12 cellular contexts compared by ENCODE assay signal in the genomic region with DNA sequence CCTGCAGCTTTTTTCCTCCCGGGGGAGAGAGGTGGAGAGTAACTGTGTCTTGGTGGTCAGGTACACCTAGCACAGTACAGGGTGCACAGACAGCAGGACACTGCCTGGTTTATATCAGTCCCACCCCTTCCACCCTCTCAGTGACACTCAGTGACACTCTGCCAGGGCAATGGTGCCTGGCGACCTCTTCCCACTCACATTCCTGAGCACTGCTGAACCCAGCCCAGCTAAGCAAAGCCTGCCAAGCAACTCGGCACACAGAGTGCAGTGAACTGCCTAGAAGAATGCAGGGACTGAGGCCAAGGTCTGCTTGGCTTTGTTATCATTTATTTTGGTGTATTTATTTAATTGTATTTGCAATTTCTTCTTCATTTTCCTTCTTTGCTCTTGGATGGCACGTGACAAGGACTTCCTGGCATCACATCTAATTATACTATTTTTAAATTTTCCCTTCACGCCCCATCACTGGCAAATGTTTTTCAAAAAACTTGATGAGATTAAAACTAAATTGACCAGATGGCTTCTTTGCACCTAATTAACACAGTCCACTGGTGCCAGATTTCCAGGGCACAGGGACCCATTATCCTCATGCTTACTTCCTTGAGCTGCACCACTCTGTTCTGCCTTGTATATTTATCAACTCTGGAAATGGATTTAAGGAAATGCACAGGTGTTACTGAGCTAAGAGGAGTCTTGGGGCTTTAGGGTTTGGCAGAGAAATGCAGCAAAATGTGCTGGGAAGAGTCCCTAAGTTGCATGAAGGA.
DNase-seq lines count a peak whose midpoint lies in the region; ATAC-seq, FAIRE-seq and TF ChIP-seq lines count a peak whose summit lies in the region.
"Had no signal": no experiment of that assay in that cellular context is flagged by ENCODE, and none has a peak within 500 bp of the region (broad histone marks: within the 10 kb centered on the region; RNA-seq: fewer than 3 reads in every experiment).

No MANE protein-coding gene starts in this region.

- TF ChIP-seq CTCF in GM23338 (conservative IDR thresholded peaks at IDR 0.05; ENCODE audit: low read depth in 2 of 2) (no peak), cardiac fibroblast (IDR thresholded peaks at IDR 0.05; ENCODE audit: low read depth, low read length) (no peak)

- peaks cover 2% of the 10 kb centered on the region for H3K27me3 Mint-ChIP-seq in GM23338 (ENCODE audit: insufficient read depth, low read depth, poor library complexity)

- DNase-seq in GM23338 (ENCODE audit: low spot score) (peak; percentile 14), cardiac fibroblast (ENCODE audit: low read depth in 2 of 2) (peak; percentile 46 to 91), sciatic nerve (ENCODE audit: low spot score) (peak; percentile 68), globus pallidus (ENCODE audit: low spot score) (no peak), H54 (ENCODE audit: insufficient read length, low spot score) (no peak), HuH-7 (ENCODE audit: low spot score) (no peak)
- DNase-seq: activated naive CD4-positive, alpha-beta T cell treated with Interleukin-2 at 50 U/mL for 16 hours; DMS153; NCI-H2029 treated with DMSO at 0.1 percent for 48 hours had no signal

- ATAC-seq in GM23338 (peak; percentile 76), sciatic nerve (peak; percentile 93), GM18519 (IDR thresholded peaks at IDR 0.05; ENCODE audit: low FRiP score, unreplicated experiment) (no peak)

- peaks cover 10% of the 10 kb centered on the region for H3K4me1 ChIP-seq in GM23338 (ENCODE audit: insufficient read depth)

- no peak overlapping the region for H3K4me3 ChIP-seq in GM23338
- H3K4me3 ChIP-seq in cardiac fibroblast (replicated peaks in 1 of 2; ENCODE audit: low read depth in 2 of 2, low read length in 2 of 2) = no peak overlapping the region

- H3K4me1 Mint-ChIP-seq in GM23338 = peaks cover 13% of the 10 kb centered on the region

- H3K27me3 ChIP-seq in GM23338 (ENCODE audit: insufficient read depth) = no peaks in the 10 kb centered on the region

- H3K4me2 ChIP-seq in GM23338 = peak overlapping the region; percentile 59; the same call in 1 of the 2 replicates

- no peaks in the 10 kb centered on the region for H3K9me2 ChIP-seq in GM23338 (ENCODE audit: insufficient read depth)

- H4K20me1 ChIP-seq in GM23338 (replicated peaks; ENCODE audit: insufficient read depth) = no peaks in the 10 kb centered on the region

- TF ChIP-seq POLR2A in H54 (IDR thresholded peaks at IDR 0.05; ENCODE audit: low read depth, low read length) = no peak

- no peaks in the 10 kb centered on the region for H3F3A ChIP-seq in GM23338 (replicated peaks; ENCODE audit: low read depth)

- peaks cover 2% of the 10 kb centered on the region; the same call in 1 of the 3 replicates for H3K36me3 Mint-ChIP-seq in GM23338 (ENCODE audit: low read depth)

- no peaks in the 10 kb centered on the region; the same call in 1 of the 2 replicates for H3K36me3 ChIP-seq in GM23338 (ENCODE audit: insufficient read depth)

- no peaks in the 10 kb centered on the region for H3K79me2 ChIP-seq in GM23338 (replicated peaks; ENCODE audit: insufficient read depth)

- H3K4me3 Mint-ChIP-seq in GM23338 = no peak overlapping the region
- H3K4me3 Mint-ChIP-seq: T-helper 2 cell treated with Interferon-gamma antibody and Interleukin-4, amounts not matched to agents 5 μg/mL and 100 μg/mL, for 36 hours had no signal

- FAIRE-seq in islet of Langerhans (lab: Jason Lieb, UNC) = peak; percentile 89
- no peak for FAIRE-seq in H54 (lab: Jason Lieb, UNC)

- no peak overlapping the region for H3K27ac Mint-ChIP-seq in GM23338
- H3K27ac Mint-ChIP-seq: T-helper 2 cell treated with Interferon-gamma antibody and Interleukin-4, amounts not matched to agents 5 μg/mL and 100 μg/mL, for 36 hours had no signal

- no peak overlapping the region for H3K27ac ChIP-seq in GM23338 (ENCODE audit: low read depth)

- intact Hi-C loops in sciatic nerve (cut with DNase I) = loop anchor here (5.0 kb wide), 1 partner anchor 1747 kb away; no protein-coding TSS in a partner anchor

- no peak overlapping the region for H2AFZ ChIP-seq in GM23338

- peaks cover 15% of the 10 kb centered on the region for H3K9me3 Mint-ChIP-seq in GM23338
- H3K9me3 Mint-ChIP-seq: T-helper 2 cell treated with Interferon-gamma antibody and Interleukin-4, amounts not matched to agents 5 μg/mL and 100 μg/mL, for 36 hours had no signal

TF ChIP-seq in GM23338, 12 proteins besides CTCF, POLR2A, EP300 and RAD21 (continues in another document):
- TF ChIP-seq EZH2phosphoT487 (IDR thresholded peaks at IDR 0.05; ENCODE audit: unreplicated experiment) (no peak), ETS1 (IDR thresholded peaks at IDR 0.05) (no peak), ZNF331 (CRISPR knock-in tag; IDR thresholded peaks at IDR 0.05; ENCODE audit: low read depth) (no peak), NANOG (IDR thresholded peaks at IDR 0.05; ENCODE audit: borderline replicate concordance) (no peak), REST (IDR thresholded peaks at IDR 0.05; ENCODE audit: unreplicated experiment) (no peak), JUNB (IDR thresholded peaks at IDR 0.05; ENCODE audit: unreplicated experiment) (no peak)

Comparison
In these comparisons a context has a peak if more than half of its experiments do, and no peak if none do; other contexts are left out.
1. DNase-seq: peak in GM23338 (single experiment), cardiac fibroblast (2 of 2) and sciatic nerve (single experiment); none in globus pallidus (single experiment), H54 (single experiment) and HuH-7 (single experiment).